Comparison of ENCODE assay signal across 22 cellular contexts in genomic region chr9:120376101-120376500, GRCh38.
"Had no signal": no experiment of that assay in that cellular context is flagged by ENCODE, and none has a peak within 500 bp of the region (broad histone marks: within the 10 kb centered on the region; RNA-seq: fewer than 3 reads in every experiment).

No MANE protein-coding gene starts in this region.

- DNase-seq: Kasumi-1, MM.1S, NCI-H1092 treated with DMSO at 0.1 percent for 48 hours, NCI-H1436, NCI-H187, NCI-H2029, NCI-H2081 treated with DMSO at 0.1 percent for 48 hours, NCI-H2171, NCI-H226, NCI-H446, NCI-H510A, NCI-H524 treated with DMSO at 0.1 percent for 48 hours, NCI-H69, NCI-H774, PC-3, SHP77 had no signal

- H3K4me3 ChIP-seq: K562 had no signal

- H3K9ac ChIP-seq: KMS-11 had no signal

- H3K27ac ChIP-seq: KMS-11, RWPE1 had no signal

- H3K4me2 ChIP-seq: KMS-11 had no signal

- ATAC-seq: HepG2, K562, Panc1, PC-3, SK-N-SH treated with all-trans-retinoic acid at 6 μM for 48 hours had no signal
